ENCODE assay signal across 23 cellular contexts in the genomic region with DNA sequence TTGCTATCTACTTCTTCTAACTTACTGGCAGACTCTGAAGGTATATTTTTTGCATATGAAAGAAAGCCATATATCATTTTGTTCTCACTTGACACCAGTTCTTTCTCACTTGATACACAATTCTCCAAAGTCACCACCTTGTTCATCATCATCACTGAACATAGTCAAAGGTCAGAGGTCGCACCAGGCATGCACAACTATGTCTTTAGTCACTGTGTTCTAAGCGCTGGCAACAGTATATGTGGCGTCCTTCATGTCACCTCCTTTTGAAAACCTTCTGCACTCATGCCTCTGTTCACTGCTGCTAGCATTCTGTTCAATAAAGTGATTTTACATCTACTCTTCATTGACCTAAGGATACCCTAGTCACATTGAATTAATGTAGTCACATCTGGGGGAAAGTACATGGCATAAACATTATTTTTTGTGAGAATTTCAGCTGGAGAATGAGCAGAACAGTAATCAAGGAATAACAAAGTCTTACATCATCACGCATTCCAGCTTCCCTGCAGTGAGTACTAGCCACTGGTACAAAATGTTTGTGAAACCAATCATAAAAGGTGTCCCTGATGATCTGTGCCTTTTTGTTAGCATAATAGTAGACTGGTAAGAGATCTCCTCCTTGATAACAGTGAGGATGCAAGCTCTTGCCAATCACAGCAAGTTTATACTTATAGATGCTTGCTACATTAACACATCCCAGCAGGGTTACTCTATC. TPM values are rescaled to one million over a fixed set of nuclear protein-coding genes. Genes with fewer than 3 reads are reported as not detected.
DNase-seq lines count a peak whose midpoint lies in the region; ATAC-seq, FAIRE-seq and TF ChIP-seq lines count a peak whose summit lies in the region.
"Had no signal": no experiment of that assay in that cellular context is flagged by ENCODE, and none has a peak within 500 bp of the region (broad histone marks: within the 10 kb centered on the region; RNA-seq: fewer than 3 reads in every experiment).

No MANE protein-coding gene starts in this region.

- H3K9ac ChIP-seq in HCT116 (ENCODE audit: low read length): no peak overlapping the region
- H3K9ac ChIP-seq: neural progenitor cell had no signal

- DNase-seq in AG08396 (ENCODE audit: low spot score) (peak; percentile 56), HCT116 (ENCODE audit: low read depth, low spot score) (no peak), fibroblast of peridontal ligament (ENCODE audit: extremely low read depth) (peak; percentile 33), posterior cingulate gyrus (no peak), kidney glomerular epithelial cell (lab: John Stamatoyannopoulos, UW) (no peak), pancreas (no peak)
- DNase-seq: ACHN; activated CD8-positive, alpha-beta memory T cell treated with anti-CD3 and anti-CD28 coated beads, Interleukin-2, amount 10 ng/mL, durations not matched to agents 7 days and 5 days; CD4-positive, alpha-beta memory T cell; left ventricle myocardium inferior; MM.1S; NCI-H1436 treated with DMSO at 0.1 percent for 48 hours; NCI-H82; PC-3 had no signal

- H3K79me2 ChIP-seq in HCT116 (ENCODE audit: insufficient read depth, low read length): no peaks in the 10 kb centered on the region

- 73 to 80% methylated on average over 4 of the region's 4 CpGs for WGBS in pancreas, 2 donors

- H3K4me1 ChIP-seq in HCT116 (ENCODE audit: control insufficient read depth in 1 of 2, insufficient read depth in 2 of 2, low read length in 2 of 2) (peaks cover 11 to 26% of the 10 kb centered on the region in 2 experiments), pancreas (no peaks in the 10 kb centered on the region)
- H3K4me1 ChIP-seq: left ventricle myocardium inferior, neural progenitor cell, suprapubic skin had no signal

- RAD21 ChIA-PET in HCT116 (lab: Charles Lee; ENCODE audit: low non-redundant PET in 1 of 2, low total read pairs in 2 of 2, uncharacterized antibody in 2 of 2, unreplicated experiment in 2 of 2): no interaction called here

- peak overlapping the region; percentile 9 for H2AFZ ChIP-seq in HCT116 (ENCODE audit: low read depth, low read length, poor library complexity, severe bottlenecking)
- H2AFZ ChIP-seq: neural progenitor cell had no signal

- H3K27ac ChIP-seq in HCT116 (ENCODE audit: low read depth, low read length): peak overlapping the region; percentile 36; the same call in 1 of the 2 replicates
- peak overlapping the region; percentile 9; the same call in 1 of the 2 replicates for H3K27ac ChIP-seq in VCaP
- H3K27ac ChIP-seq in pancreas: no peak overlapping the region
- H3K27ac ChIP-seq: cardiac muscle cell, left ventricle myocardium inferior, neural progenitor cell, SK-N-MC, suprapubic skin had no signal

- H3K36me3 ChIP-seq in HCT116 (ENCODE audit: control insufficient read depth in 1 of 2, insufficient read depth in 2 of 2, low read length in 2 of 2) (no peaks in the 10 kb centered on the region), pancreas (no peaks in the 10 kb centered on the region)
- H3K36me3 ChIP-seq: cardiac muscle cell, left ventricle myocardium inferior, neural progenitor cell, suprapubic skin had no signal

- ATAC-seq in HCT116: peak; percentile 21; the same call in 1 of the 2 replicates
- ATAC-seq in pancreas: no peak
- ATAC-seq in GM18861 (IDR thresholded peaks at IDR 0.05; ENCODE audit: unreplicated experiment): no peak
- ATAC-seq: activated CD8-positive, alpha-beta memory T cell treated with anti-CD3 and anti-CD28 coated beads, Interleukin-2, amount 10 ng/mL, durations not matched to agents 7 days and 5 days; activated T-helper 17 cell treated with anti-CD3 and anti-CD28 coated beads, Interleukin-2, amount 50 U/mL, for 72 hours; PC-3 had no signal

- no TSS peak for BruUV-seq in HCT116 (replicated peaks; lab: Mats Ljungman, UMichigan)

- no peaks in the 10 kb centered on the region for H4K20me1 ChIP-seq in HCT116 (ENCODE audit: insufficient read depth)

- H3K9me3 ChIP-seq in HCT116 (ENCODE audit: control insufficient read depth in 1 of 2, insufficient read depth in 1 of 2, low read depth in 1 of 2, low read length in 2 of 2) (peaks cover 0 to 6% of the 10 kb centered on the region in 2 experiments; a peak in 2 of 4 replicates), pancreas (no peaks in the 10 kb centered on the region)

- CTCF ChIA-PET in HCT116 (lab: Charles Lee): no interaction called here

- peak overlapping the region; percentile 21; the same call in 1 of the 2 replicates for H3K4me2 ChIP-seq in HCT116 (ENCODE audit: low read length)
- H3K4me2 ChIP-seq: neural progenitor cell had no signal

- intact Hi-C loops in HCT116 (cut with micrococcal nuclease): no loop called here
- intact Hi-C loops in posterior cingulate gyrus (cut with DNase I): no loop called here
- intact Hi-C loops in pancreas (cut with DNase I): no loop called here

- TF ChIP-seq RAD21 in HCT116 (IDR thresholded peaks at IDR 0.05; ENCODE audit: low read depth): no peak

- no peak overlapping the region for H3K4me3 ChIP-seq in HCT116 (replicated peaks in 1 of 2; ENCODE audit: low read depth in 1 of 2, low read length in 2 of 2)
- no peak overlapping the region for H3K4me3 ChIP-seq in pancreas
- H3K4me3 ChIP-seq: cardiac muscle cell, left ventricle myocardium inferior, neural progenitor cell, SK-N-MC, suprapubic skin had no signal

- no peak for TF ChIP-seq POLR2A in HCT116 (IDR thresholded peaks at IDR 0.05; ENCODE audit: borderline replicate concordance, extremely low read depth, insufficient read depth, insufficient read length)

- POLR2A ChIA-PET in HCT116 (lab: Charles Lee): no interaction called here

- FAIRE-seq in pancreas (lab: Jason Lieb, UNC): no peak

- TF ChIP-seq CTCF in HCT116 (IDR thresholded peaks at IDR 0.05 in 2 of 3, conservative IDR thresholded peaks at IDR 0.05 in 1 of 3; ENCODE audit: borderline replicate concordance in 1 of 3, insufficient read depth in 1 of 3, low read depth in 2 of 3, low read length in 2 of 3): no peak
- no peak for TF ChIP-seq CTCF in VCaP (conservative IDR thresholded peaks at IDR 0.05)
- TF ChIP-seq CTCF in pancreas (IDR thresholded peaks at IDR 0.05): no peak

- H3K27me3 ChIP-seq in HCT116 (ENCODE audit: insufficient read depth, low read length): no peaks in the 10 kb centered on the region
- no peaks in the 10 kb centered on the region for H3K27me3 ChIP-seq in pancreas
- H3K27me3 ChIP-seq: cardiac muscle cell had no signal

- H3K9me2 ChIP-seq in HCT116 (ENCODE audit: insufficient read depth): no peaks in the 10 kb centered on the region

TF ChIP-seq in HCT116, 20 proteins besides CTCF, POLR2A, EP300 and RAD21:
- no peak for TF ChIP-seq YY1 (IDR thresholded peaks at IDR 0.05; ENCODE audit: extremely low read depth, insufficient replicate concordance, low read depth, low read length)
- TF ChIP-seq CBX3 (IDR thresholded peaks at IDR 0.05; ENCODE audit: low read depth): 0 out of 2 replicates have a peak, but pooled peaks have one; percentile 6
- TF ChIP-seq TCF7L2 (IDR thresholded peaks at IDR 0.05; ENCODE audit: borderline replicate concordance, extremely low read depth, insufficient read depth, insufficient read length): no peak
- no peak for TF ChIP-seq FOSL1 (IDR thresholded peaks at IDR 0.05; ENCODE audit: low read depth)
- no peak for TF ChIP-seq ZFX (IDR thresholded peaks at IDR 0.05)
- no peak for TF ChIP-seq EGR1 (IDR thresholded peaks at IDR 0.05; ENCODE audit: low read depth)
- no peak for TF ChIP-seq ZNF274 (IDR thresholded peaks at IDR 0.05; ENCODE audit: low read depth, low read length)
- no peak for TF ChIP-seq EZH2phosphoT487 (IDR thresholded peaks at IDR 0.05; ENCODE audit: borderline replicate concordance)
- TF ChIP-seq, protein P1, sequence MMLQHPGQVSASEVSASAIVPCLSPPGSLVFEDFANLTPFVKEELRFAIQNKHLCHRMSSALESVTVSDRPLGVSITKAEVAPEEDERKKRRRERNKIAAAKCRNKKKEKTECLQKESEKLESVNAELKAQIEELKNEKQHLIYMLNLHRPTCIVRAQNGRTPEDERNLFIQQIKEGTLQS (IDR thresholded peaks at IDR 0.05): 0 out of 2 replicates have a peak, but pooled peaks have one; percentile 9

RNA-seq across cellular contexts. Expression of a gene that starts 20.5 kb away (rescaled TPM):
- total RNA-seq in HCT116 (2021; ENCODE audit: unreplicated experiment): 0.27 TPM
- 0.36 and 0.41 TPM in 2 replicates for polyA plus RNA-seq in HCT116 (2012)
- total RNA-seq in pancreas: not detected
- polyA plus RNA-seq in pancreas: not detected
- total RNA-seq: activated CD8-positive, alpha-beta memory T cell treated with anti-CD3 and anti-CD28 coated beads, Interleukin-2, amount 10 ng/mL, durations not matched to agents 7 days and 5 days; activated T-helper 17 cell treated with anti-CD3 and anti-CD28 coated beads, Interleukin-2, amount 50 U/mL, for 72 hours; CD4-positive, alpha-beta memory T cell; dermis microvascular lymphatic vessel endothelial cell; epithelial cell of proximal tubule; left ventricle myocardium inferior; PC-3 had no signal
- polyA plus RNA-seq: CD4-positive, alpha-beta memory T cell had no signal

RNA-seq across cellular contexts. Expression of a gene that starts 32.1 kb away (rescaled TPM):
- 0.71 TPM for total RNA-seq in HCT116 (2021; ENCODE audit: unreplicated experiment)
- 0.09 and 0.42 TPM in 2 replicates for polyA plus RNA-seq in HCT116 (2012)
- 1 to 10 TPM; 1.2 to 9.7 (median 2.3) TPM for total RNA-seq in pancreas
- polyA plus RNA-seq in pancreas: 10 to 100 TPM in 1 of 2 donors, 1 to 10 TPM in 1; 5.9 to 12.1 TPM
- total RNA-seq: activated CD8-positive, alpha-beta memory T cell treated with anti-CD3 and anti-CD28 coated beads, Interleukin-2, amount 10 ng/mL, durations not matched to agents 7 days and 5 days; activated T-helper 17 cell treated with anti-CD3 and anti-CD28 coated beads, Interleukin-2, amount 50 U/mL, for 72 hours; CD4-positive, alpha-beta memory T cell; dermis microvascular lymphatic vessel endothelial cell had no signal
- polyA plus RNA-seq: CD4-positive, alpha-beta memory T cell had no signal

Comparison
In these comparisons a context has a peak if more than half of its experiments do, and no peak if none do; other contexts are left out.
1. DNase-seq: peak in AG08396 (single experiment) and fibroblast of peridontal ligament (single experiment); none in HCT116 (single experiment), posterior cingulate gyrus (0 of 10), kidney glomerular epithelial cell (single experiment) and pancreas (0 of 6).
2. H3K27ac ChIP-seq: peak in HCT116 (single experiment) and VCaP (single experiment); none in pancreas (0 of 4).